34 cellular contexts compared by ENCODE assay signal in the genomic region with DNA sequence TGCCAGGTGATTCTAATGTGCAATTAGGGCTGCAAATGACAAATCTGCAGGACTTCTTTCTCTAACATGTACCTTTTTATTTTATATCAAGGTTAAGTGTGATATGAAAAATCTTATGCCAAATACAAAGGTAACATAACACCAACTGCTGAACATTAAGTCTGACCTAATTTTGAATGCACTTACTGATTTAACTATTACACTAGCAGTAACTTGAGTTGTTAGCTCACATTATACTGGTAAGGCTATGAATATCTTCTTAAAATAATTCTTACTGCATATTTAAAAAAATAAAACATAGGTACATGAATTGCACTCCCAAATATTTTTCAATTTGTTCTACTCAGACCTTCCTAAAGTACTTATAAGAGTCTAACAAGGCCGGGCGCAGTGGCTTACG.
"Had no signal": no experiment of that assay in that cellular context is flagged by ENCODE, and none has a peak within 500 bp of the region (broad histone marks: within the 10 kb centered on the region; RNA-seq: fewer than 3 reads in every experiment).

No MANE protein-coding gene starts in this region.

- H3K9me3 ChIP-seq: MG63 had no signal

- H3K27me3 ChIP-seq: MG63 had no signal

- H3K36me3 ChIP-seq: MG63 had no signal

- H3K4me3 ChIP-seq: MG63 had no signal

- DNase-seq: Karpas-422, Kasumi-1, MG63, MM.1S, MV-4-11, NCI-H1048, NCI-H1092, NCI-H1092 treated with DMSO at 0.1 percent for 48 hours, NCI-H1105, NCI-H1105 treated with DMSO at 0.1 percent for 48 hours, NCI-H1417, NCI-H1417 treated with DMSO at 0.1 percent for 48 hours, NCI-H1436, NCI-H1436 treated with DMSO at 0.1 percent for 48 hours, NCI-H146, NCI-H1694, NCI-H1694 treated with DMSO at 0.1 percent for 48 hours, NCI-H187, NCI-H187 treated with DMSO at 0.1 percent for 48 hours, NCI-H1930, NCI-H2029, NCI-H2029 treated with DMSO at 0.1 percent for 48 hours, NCI-H2081, NCI-H2081 treated with DMSO at 0.1 percent for 48 hours, NCI-H2107, NCI-H2171, NCI-H2171 treated with DMSO at 0.1 percent for 48 hours, NCI-H2227 treated with DMSO at 0.1 percent for 48 hours, NCI-H226, NCI-H345, NCI-H446, NCI-H446 treated with DMSO at 0.1 percent for 48 hours, NCI-H510A, NCI-H510A treated with DMSO at 0.1 percent for 48 hours had no signal
